8 cellular contexts compared by ENCODE assay signal in the genomic region with DNA sequence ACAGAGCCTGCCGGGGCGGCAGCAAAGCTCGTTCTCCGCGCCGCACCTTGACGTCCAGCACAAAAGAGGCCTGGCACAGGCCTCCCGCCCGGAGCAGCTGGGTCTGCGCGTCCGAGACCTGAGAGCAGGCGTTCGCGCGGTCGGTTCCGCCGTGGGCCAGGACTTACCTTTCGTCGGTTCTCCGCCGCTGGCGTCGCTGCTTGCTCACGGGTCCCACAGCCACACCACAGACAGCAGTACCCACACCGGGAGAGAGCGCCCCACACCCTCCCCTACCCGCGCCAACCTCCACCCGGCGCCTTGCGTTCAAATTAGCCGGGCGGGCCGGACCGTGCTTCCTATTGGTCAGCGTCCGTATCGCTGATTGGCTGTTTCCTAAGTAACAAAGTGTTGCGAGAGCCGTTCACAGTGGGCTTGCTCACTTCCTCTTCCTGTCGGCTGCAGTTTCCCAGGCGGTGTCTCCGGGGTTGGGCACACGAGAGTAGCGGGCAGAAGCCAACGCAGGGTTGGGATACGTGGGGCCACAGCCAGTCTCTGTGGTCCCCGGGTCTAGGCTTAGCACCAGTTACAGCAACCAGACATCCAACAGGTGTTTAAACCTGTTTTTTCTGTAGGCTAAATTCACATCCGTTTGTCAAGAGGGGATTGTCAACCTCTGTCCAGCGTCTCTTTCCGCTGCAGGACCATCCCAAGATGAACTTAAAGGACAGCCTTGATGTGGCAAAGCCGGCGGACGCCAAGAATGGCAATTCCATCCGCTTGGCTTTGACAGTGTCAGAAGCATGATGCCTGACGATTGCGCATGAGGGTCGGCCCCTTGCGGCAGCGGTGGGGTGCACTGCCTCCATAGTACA. TPM values are rescaled to one million over a fixed set of nuclear protein-coding genes. Genes with fewer than 3 reads are reported as not detected.
DNase-seq lines count a peak whose midpoint lies in the region; ATAC-seq and TF ChIP-seq lines count a peak whose summit lies in the region.

A gene (minus strand): TSS at position 313 of the 854 bp plus-strand sequence. CDS start 11,429 bp downstream, outside the sequence.

- intact Hi-C loops in mucosa of descending colon (cut with DNase I, micrococcal nuclease): no loop called here

- H3K36me3 ChIP-seq in mucosa of descending colon (ENCODE audit: low read depth): no peaks in the 10 kb centered on the region

- no peaks in the 10 kb centered on the region for H3K9me3 Mint-ChIP-seq in IgD-negative memory B cell

- H3K36me3 Mint-ChIP-seq in IgD-negative memory B cell: no peaks in the 10 kb centered on the region

- H3K9me3 ChIP-seq in mucosa of descending colon: no peaks in the 10 kb centered on the region

- DNase-seq in DMS114 treated with DMSO at 0.1 percent for 48 hours (lab: John Stamatoyannopoulos, UW; ENCODE audit: unreplicated experiment) (peak; percentile 95), OCI-M1 (lab: John Stamatoyannopoulos, UW) (peak; percentile 96), activated T-cell treated with anti-CD3 and anti-CD28 coated beads for 1 hour (ENCODE audit: low read depth) (peak; percentile 78), epithelial cell of esophagus (ENCODE audit: low read depth) (peak; percentile 96), mucosa of descending colon (peak; percentile 91 to 93 (median 92))
- peak; percentile 73 to 76 for DNase-seq in stimulated activated CD8-positive, alpha-beta memory T cell treated with anti-CD3 and anti-CD28 coated beads, Interleukin-4, amount 100 ng/mL, for 1 hour (ENCODE audit: low read depth in 2 of 2, low spot score in 1 of 2)

- peak within 1 kb of the TSS; percentile 56 to 95 (median 87) for H3K27ac Mint-ChIP-seq in IgD-negative memory B cell

- H3K4me1 ChIP-seq in mucosa of descending colon (ENCODE audit: low read depth): peaks cover 7% of the 10 kb centered on the region

- TF ChIP-seq CTCF in epithelial cell of esophagus (IDR thresholded peaks at IDR 0.05; ENCODE audit: insufficient read depth, low read depth, low read length, missing control alignments) (no peak), mucosa of descending colon (IDR thresholded peaks at IDR 0.05) (no peak)

- peaks cover 4% of the 10 kb centered on the region for H3K27me3 Mint-ChIP-seq in IgD-negative memory B cell

- peak within 1 kb of the TSS; percentile 78 to 100 (median 94) for H3K4me3 Mint-ChIP-seq in IgD-negative memory B cell

- H3K4me1 Mint-ChIP-seq in IgD-negative memory B cell: peaks cover 0 to 7% (median 4%) of the 10 kb centered on the region in 3 donors

- H3K4me3 ChIP-seq in epithelial cell of esophagus (ENCODE audit: low read length) (peak within 1 kb of the TSS; percentile 88), mucosa of descending colon (peak within 1 kb of the TSS; percentile 32)

- ATAC-seq in GM21526 (IDR thresholded peaks at IDR 0.05; ENCODE audit: low FRiP score, unreplicated experiment): peak; percentile 76
- peak; percentile 99 for ATAC-seq in mucosa of descending colon

RNA-seq across cellular contexts. Expression of the gene that starts here (rescaled TPM):
- not detected for polyA plus RNA-seq in IgD-negative memory B cell
- 10 to 100 TPM in 1 of 3 donors, 1 to 10 TPM in 2; 2.2 to 10.3 (median 4.6) TPM for total RNA-seq in mucosa of descending colon

Comparison
In these comparisons a context has a peak if more than half of its experiments do, and no peak if none do; other contexts are left out.
1. Peak in every context shown above with its lines: DNase-seq, ATAC-seq and H3K4me3 ChIP-seq.